23 cellular contexts compared by ENCODE assay signal in genomic region chr10:121453160-121453559, GRCh38.
DNase-seq lines count a peak whose midpoint lies in the region; FAIRE-seq and TF ChIP-seq lines count a peak whose summit lies in the region.
"Had no signal": no experiment of that assay in that cellular context is flagged by ENCODE, and none has a peak within 500 bp of the region (broad histone marks: within the 10 kb centered on the region; RNA-seq: fewer than 3 reads in every experiment).

No MANE protein-coding gene starts in this region.

- H3K27me3 ChIP-seq in OCI-LY3 (ENCODE audit: low read depth, low read length) (no peaks in the 10 kb centered on the region), mesendoderm (ENCODE audit: insufficient read depth, low read length, poor library complexity) (no peaks in the 10 kb centered on the region), smooth muscle cell (ENCODE audit: low read depth) (no peaks in the 10 kb centered on the region)
- H3K27me3 ChIP-seq: BLaER1 had no signal

- peak overlapping the region; percentile 14 for H2BK15ac ChIP-seq in mesendoderm (replicated peaks; ENCODE audit: low read depth)

- H2AK5ac ChIP-seq in mesendoderm (ENCODE audit: low read length): no peak overlapping the region

- no peak overlapping the region; the same call in 1 of the 2 replicates for H3K9ac ChIP-seq in OCI-LY3 (ENCODE audit: low read length)
- H3K9ac ChIP-seq in mesendoderm (ENCODE audit: low read length): no peak overlapping the region
- H3K9ac ChIP-seq in smooth muscle cell (ENCODE audit: low read depth): no peak overlapping the region
- H3K9ac ChIP-seq: BLaER1, GM23248 had no signal

- H3K4me1 ChIP-seq in HEK293 (ENCODE audit: control insufficient read depth, insufficient read depth, low read length) (peaks cover 5% of the 10 kb centered on the region; the same call in 1 of the 2 replicates), OCI-LY3 (ENCODE audit: low read length) (peaks cover 66% of the 10 kb centered on the region), mesendoderm (ENCODE audit: control insufficient read depth, low read depth, low read length) (peaks cover 13% of the 10 kb centered on the region), smooth muscle cell (ENCODE audit: low read depth) (peaks cover 22% of the 10 kb centered on the region)

- H3K9me3 ChIP-seq in HEK293 (ENCODE audit: control insufficient read depth, insufficient read depth, low read depth, low read length) (no peaks in the 10 kb centered on the region), OCI-LY3 (ENCODE audit: insufficient read depth, low read length) (no peaks in the 10 kb centered on the region), smooth muscle cell (replicated peaks; ENCODE audit: low read depth) (no peaks in the 10 kb centered on the region)
- H3K9me3 ChIP-seq: BLaER1 had no signal

- no peaks in the 10 kb centered on the region for H3K79me1 ChIP-seq in mesendoderm (ENCODE audit: low read length)

- H3K23ac ChIP-seq in mesendoderm (ENCODE audit: low read length): no peak overlapping the region

- H3K27ac ChIP-seq in HEK293 (ENCODE audit: extremely low read depth, low read depth, low read length) (no peak overlapping the region), OCI-LY3 (ENCODE audit: low read length) (peak overlapping the region; percentile 52), mesendoderm (ENCODE audit: low read depth, low read length) (no peak overlapping the region), smooth muscle cell (ENCODE audit: low read depth) (no peak overlapping the region)
- H3K27ac ChIP-seq: BLaER1, C4-2B, GM23248 had no signal

- no peaks in the 10 kb centered on the region for H3F3A ChIP-seq in smooth muscle cell (ENCODE audit: low read depth)

- no peak for FAIRE-seq in urothelium cell line (lab: Jason Lieb, UNC)
- FAIRE-seq: A204.1, D721Med, GM12878, GM19239, H1 had no signal

- CTCF ChIA-PET in HEK293 (lab: Yijun Ruan, JAX): interaction anchor here (0.6 kb wide), 1 partner anchor 210 kb away, joined by 3 read pairs; no protein-coding TSS in a partner anchor

- no peak overlapping the region for H3K4ac ChIP-seq in mesendoderm (ENCODE audit: low read depth, low read length)

- H2AFZ ChIP-seq in OCI-LY3 (ENCODE audit: low read depth, low read length) (peak overlapping the region; percentile 73; the same call in 1 of the 2 replicates), smooth muscle cell (ENCODE audit: low read depth) (peak overlapping the region; percentile 62)
- H2AFZ ChIP-seq: GM23248 had no signal

- H4K5ac ChIP-seq in mesendoderm (ENCODE audit: low read length): no peak overlapping the region

- peak overlapping the region; percentile 57 for H3K18ac ChIP-seq in mesendoderm (ENCODE audit: low read length)

- POLR2A ChIA-PET in HEK293 (lab: Yijun Ruan, JAX): no interaction called here

- no peak overlapping the region for H2BK120ac ChIP-seq in mesendoderm (ENCODE audit: low read depth, low read length)

- no peak overlapping the region for H4K8ac ChIP-seq in mesendoderm (ENCODE audit: low read depth, low read length)

- DNase-seq in mesendoderm (no peak), smooth muscle cell (lab: John Stamatoyannopoulos, UW; ENCODE audit: unreplicated experiment) (no peak), urothelium cell line (ENCODE audit: low spot score) (no peak), NCI-H82 (lab: John Stamatoyannopoulos, UW) (no peak), nucleus accumbens (lab: John Stamatoyannopoulos, UW) (no peak)
- DNase-seq: CD4-positive, CD25-positive, alpha-beta regulatory T cell; CD8-positive, alpha-beta T cell; DMS 273 treated with DMSO at 0.1 percent for 48 hours; DMS79; EL; GDM1; GM23248; H7; HCEC 1CT had no signal

- H3K4me3 ChIP-seq in HEK293 (ENCODE audit: low read depth, low read length) (no peak overlapping the region), OCI-LY3 (ENCODE audit: low read length) (no peak overlapping the region), mesendoderm (ENCODE audit: low read length) (no peak overlapping the region), smooth muscle cell (no peak overlapping the region)
- H3K4me3 ChIP-seq: BLaER1, GM12878, GM23248 had no signal

- TF ChIP-seq CTCF in HEK293 (tag by site-specific recombination; IDR thresholded peaks at IDR 0.05) (no peak), OCI-LY3 (IDR thresholded peaks at IDR 0.05; ENCODE audit: low read depth, low read length) (no peak), smooth muscle cell (IDR thresholded peaks at IDR 0.05; ENCODE audit: borderline replicate concordance, insufficient read depth, poor library complexity, severe bottlenecking) (no peak)

- H3K36me3 ChIP-seq in HEK293 (ENCODE audit: control insufficient read depth in 2 of 2, insufficient read depth in 1 of 2, low read length in 2 of 2) (no peaks in the 10 kb centered on the region), OCI-LY3 (replicated peaks; ENCODE audit: low read depth, low read length) (no peaks in the 10 kb centered on the region), mesendoderm (ENCODE audit: control insufficient read depth, insufficient read depth, low read length) (no peaks in the 10 kb centered on the region), smooth muscle cell (ENCODE audit: low read depth) (no peaks in the 10 kb centered on the region)
- H3K36me3 ChIP-seq: BLaER1 had no signal

- H3K4me2 ChIP-seq in OCI-LY3 (ENCODE audit: low read length): no peak overlapping the region
- no peak overlapping the region for H3K4me2 ChIP-seq in mesendoderm (ENCODE audit: low read length)
- no peak overlapping the region for H3K4me2 ChIP-seq in smooth muscle cell
- H3K4me2 ChIP-seq: BLaER1 had no signal

- no peak overlapping the region for H3K56ac ChIP-seq in mesendoderm (ENCODE audit: low read length)

- no peaks in the 10 kb centered on the region for H3K79me2 ChIP-seq in OCI-LY3 (ENCODE audit: low read length)
- no peaks in the 10 kb centered on the region for H3K79me2 ChIP-seq in mesendoderm (ENCODE audit: control insufficient read depth, insufficient read depth, low read length)
- no peaks in the 10 kb centered on the region for H3K79me2 ChIP-seq in smooth muscle cell (ENCODE audit: low read depth)

- WGBS in mesendoderm (ENCODE audit: extremely low coverage, insufficient coverage, low lambda C conversion rate): no CpG with 5 or more reads among the region's 3 CpGs
- WGBS in smooth muscle cell (ENCODE audit: low lambda C conversion rate): 86% methylated on average over 3 of the region's 3 CpGs

- H4K20me1 ChIP-seq in OCI-LY3 (ENCODE audit: insufficient read depth, low read length) (no peaks in the 10 kb centered on the region), smooth muscle cell (ENCODE audit: low read depth) (no peaks in the 10 kb centered on the region)
- H4K20me1 ChIP-seq: BLaER1 had no signal

- no peak overlapping the region for H2BK5ac ChIP-seq in mesendoderm (ENCODE audit: low read length)

TF ChIP-seq in HEK293, 187 proteins besides CTCF, POLR2A, EP300 and RAD21:
- TF ChIP-seq ZBTB20 (tag by site-specific recombination; IDR thresholded peaks at IDR 0.05) (0 out of 2 replicates have a peak, but pooled peaks have one; percentile 34), ZNF558 (tag by site-specific recombination; IDR thresholded peaks at IDR 0.05) (no peak), ZNF23 (tag by site-specific recombination; IDR thresholded peaks at IDR 0.05; ENCODE audit: borderline replicate concordance) (no peak), ZNF223 (tag by site-specific recombination; IDR thresholded peaks at IDR 0.05) (no peak)
